9 cellular contexts compared by ENCODE assay signal in the genomic region with DNA sequence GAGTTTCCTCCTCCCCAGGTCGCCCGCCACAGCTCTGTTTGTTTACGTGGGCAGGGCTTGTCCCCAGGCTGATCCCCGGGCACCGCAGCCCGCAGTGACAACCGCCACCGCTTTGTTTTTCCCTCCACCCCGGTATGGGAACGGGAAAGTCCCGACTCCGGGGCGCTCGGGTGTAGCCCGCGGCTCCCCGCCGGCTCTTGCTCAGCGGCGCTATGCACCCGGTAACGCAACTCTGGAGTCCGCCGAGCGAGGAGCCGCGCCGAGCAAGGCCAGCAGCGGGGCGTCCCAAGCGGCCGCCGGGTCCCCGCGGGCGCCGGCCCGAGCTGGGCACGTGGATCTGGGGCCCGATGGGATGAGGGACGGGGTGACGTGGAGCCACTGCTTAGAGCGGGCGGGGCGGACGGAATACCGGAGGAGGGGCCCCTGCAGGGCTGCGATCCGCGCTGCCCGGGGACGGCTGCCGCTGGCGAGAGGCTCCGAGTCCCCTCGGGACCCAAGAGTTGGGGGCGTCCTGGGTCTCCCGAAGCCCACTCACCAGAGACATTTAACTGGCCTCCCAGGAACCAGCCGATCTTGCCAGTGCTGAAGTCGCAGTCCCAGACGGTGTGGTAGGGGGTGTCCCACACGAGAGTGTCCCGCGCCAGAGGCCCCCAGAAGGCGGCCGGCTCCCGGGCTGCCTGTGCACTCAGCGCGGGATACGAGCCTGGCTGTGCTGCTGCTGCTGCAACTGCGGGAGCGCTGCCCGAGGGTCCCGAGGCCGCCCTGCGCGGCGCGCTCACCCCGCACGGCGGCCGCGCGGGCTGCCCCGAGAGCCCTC. TPM values are rescaled to one million over a fixed set of nuclear protein-coding genes. Genes with fewer than 3 reads are reported as not detected.
A peak's percentile ranks its signal among the peaks of the same experiment; 100 is the strongest.
DNase-seq lines count a peak whose midpoint lies in the region; ATAC-seq and TF ChIP-seq lines count a peak whose summit lies in the region.
"Had no signal": no experiment of that assay in that cellular context is flagged by ENCODE, and none has a peak within 500 bp of the region (broad histone marks: within the 10 kb centered on the region; RNA-seq: fewer than 3 reads in every experiment).

No MANE protein-coding gene starts in this region.

- no peak for TF ChIP-seq RAD21 in neural cell (conservative IDR thresholded peaks at IDR 0.05)

- no peak overlapping the region for H3K27ac Mint-ChIP-seq in activated T-cell treated with anti-CD3 and anti-CD28 coated beads, Interleukin-2, amount 50 U/mL, for 72 hours

- TF ChIP-seq CTCF in OCI-LY3 (IDR thresholded peaks at IDR 0.05; ENCODE audit: low read depth, low read length) (no peak), fibroblast of lung (conservative IDR thresholded peaks at IDR 0.05 in 1 of 2, IDR thresholded peaks at IDR 0.05 in 1 of 2; ENCODE audit: low read depth in 1 of 2, low read length in 2 of 2) (no peak), neural cell (IDR thresholded peaks at IDR 0.05; ENCODE audit: poor library complexity, severe bottlenecking) (no peak), stomach (IDR thresholded peaks at IDR 0.05) (peak in 2 of 7 experiments; percentile 7 to 11)

- H3K4me3 ChIP-seq in OCI-LY3 (ENCODE audit: low read length), result peak overlapping the region; percentile 84
- peak overlapping the region; percentile 52 to 62 (median 54) for H3K4me3 ChIP-seq in fibroblast of lung (replicated peaks in 1 of 4; ENCODE audit: control extremely low read depth in 1 of 4, insufficient read depth in 1 of 4, low read depth in 3 of 4, low read length in 4 of 4)
- peak overlapping the region; percentile 68 for H3K4me3 ChIP-seq in neural cell (ENCODE audit: low read length)
- peak overlapping the region; percentile 58 to 81 (median 76) for H3K4me3 ChIP-seq in stomach
- H3K4me3 ChIP-seq: K562 had no signal

- H3K4me1 ChIP-seq in OCI-LY3 (ENCODE audit: low read length), result peaks cover 38% of the 10 kb centered on the region
- H3K4me1 ChIP-seq in fibroblast of lung (ENCODE audit: control insufficient read depth, extremely low read depth, insufficient read depth, low read length), result peaks cover 11% of the 10 kb centered on the region
- peaks cover 59 to 81% (median 72%) of the 10 kb centered on the region in 4 donors for H3K4me1 ChIP-seq in stomach

- peak overlapping the region; percentile 61 for H2AFZ ChIP-seq in OCI-LY3 (ENCODE audit: low read depth, low read length)
- H2AFZ ChIP-seq in fibroblast of lung (ENCODE audit: low read length), result peak overlapping the region; percentile 73
- H2AFZ ChIP-seq in neural cell (ENCODE audit: low read depth, low read length), result no peak overlapping the region

- H3K9me3 ChIP-seq in OCI-LY3 (ENCODE audit: insufficient read depth, low read length) (no peaks in the 10 kb centered on the region), fibroblast of lung (ENCODE audit: control insufficient read depth, insufficient read depth, low read depth, low read length) (no peaks in the 10 kb centered on the region), neural cell (ENCODE audit: low read length) (no peaks in the 10 kb centered on the region), stomach (no peaks in the 10 kb centered on the region)

- H3K79me2 ChIP-seq in OCI-LY3 (ENCODE audit: low read length), result peaks cover 17% of the 10 kb centered on the region
- H3K79me2 ChIP-seq in fibroblast of lung (ENCODE audit: control insufficient read depth, insufficient read depth, low read length), result no peaks in the 10 kb centered on the region
- H3K79me2 ChIP-seq in neural cell (replicated peaks; ENCODE audit: insufficient read depth, low read length), result no peaks in the 10 kb centered on the region

- H3K9ac ChIP-seq in OCI-LY3 (ENCODE audit: low read length), result peak overlapping the region; percentile 84
- H3K9ac ChIP-seq in fibroblast of lung (ENCODE audit: insufficient read depth, low read length), result peak overlapping the region; percentile 34
- peak overlapping the region; percentile 40 for H3K9ac ChIP-seq in neural cell (ENCODE audit: low read length)

- H4K20me1 ChIP-seq in OCI-LY3 (ENCODE audit: insufficient read depth, low read length) (peaks cover 23% of the 10 kb centered on the region; the same call in 1 of the 2 replicates), fibroblast of lung (ENCODE audit: control insufficient read depth, extremely low read depth, insufficient read depth, low read length) (no peaks in the 10 kb centered on the region), neural cell (ENCODE audit: insufficient read depth) (no peaks in the 10 kb centered on the region)

- peak overlapping the region; percentile 89 for H3K4me2 ChIP-seq in OCI-LY3 (ENCODE audit: low read length)
- H3K4me2 ChIP-seq in fibroblast of lung (ENCODE audit: extremely low read depth, insufficient read depth, low read length), result peak overlapping the region; percentile 87
- peak overlapping the region; percentile 68 for H3K4me2 ChIP-seq in neural cell (ENCODE audit: low read length)

- ATAC-seq in GM18870 (IDR thresholded peaks at IDR 0.05; ENCODE audit: unreplicated experiment) (peak; percentile 23), HG03108 (IDR thresholded peaks at IDR 0.05; ENCODE audit: unreplicated experiment) (peak; percentile 20)
- ATAC-seq in activated T-cell treated with anti-CD3 and anti-CD28 coated beads, Interleukin-2, amount 50 U/mL, for 72 hours (replicated peaks in 1 of 2), result peak; percentile 64 to 71
- ATAC-seq: K562 had no signal

- no peaks in the 10 kb centered on the region for H3K9me2 ChIP-seq in neural cell (ENCODE audit: insufficient read depth, low read length)

- peak in 1 of 4 donors; percentile 31 for TF ChIP-seq POLR2A in stomach (IDR thresholded peaks at IDR 0.05)

- H3F3A ChIP-seq in neural cell (ENCODE audit: insufficient read depth, low read length, poor library complexity, severe bottlenecking), result no peaks in the 10 kb centered on the region

- H3K36me3 Mint-ChIP-seq in activated T-cell treated with anti-CD3 and anti-CD28 coated beads, Interleukin-2, amount 50 U/mL, for 72 hours (ENCODE audit: insufficient read depth in 2 of 2), result peaks cover 0 to 1% of the 10 kb centered on the region in 2 donors

- DNase-seq in AG08396 (ENCODE audit: low spot score) (peak; percentile 69), fibroblast of lung (ENCODE audit: low read depth in 2 of 2) (peak; percentile 26 to 31), stomach (peak; percentile 86)
- DNase-seq in activated T-cell treated with anti-CD3 and anti-CD28 coated beads, Interleukin-2, amount 50 U/mL, for 72 hours, result peak; percentile 83 to 87

- no peak for TF ChIP-seq EP300 in neural cell (conservative IDR thresholded peaks at IDR 0.05; ENCODE audit: poor library complexity, severe bottlenecking)
- peak; percentile 3 for TF ChIP-seq EP300 in stomach (IDR thresholded peaks at IDR 0.05)

- H3K27me3 ChIP-seq in OCI-LY3 (ENCODE audit: low read depth, low read length) (peaks cover 48% of the 10 kb centered on the region), fibroblast of lung (ENCODE audit: control insufficient read depth, insufficient read depth, low read length) (peaks cover 27% of the 10 kb centered on the region), neural cell (ENCODE audit: insufficient read depth, low read depth, low read length) (peaks cover 68% of the 10 kb centered on the region), stomach (no peaks in the 10 kb centered on the region)

- peaks cover 64% of the 10 kb centered on the region for H3K4me1 Mint-ChIP-seq in activated T-cell treated with anti-CD3 and anti-CD28 coated beads, Interleukin-2, amount 50 U/mL, for 72 hours (ENCODE audit: low read depth)

- H3K27me3 Mint-ChIP-seq in activated T-cell treated with anti-CD3 and anti-CD28 coated beads, Interleukin-2, amount 50 U/mL, for 72 hours (ENCODE audit: low read depth), result peaks cover 8% of the 10 kb centered on the region

- intact Hi-C loops in stomach (cut with DNase I; ENCODE audit: low total_unique reads), result no loop called here

- H3K36me3 ChIP-seq in OCI-LY3 (replicated peaks; ENCODE audit: low read depth, low read length), result peaks cover under 1% of the 10 kb centered on the region
- no peaks in the 10 kb centered on the region for H3K36me3 ChIP-seq in fibroblast of lung (ENCODE audit: control insufficient read depth, insufficient read depth, low read length)
- no peaks in the 10 kb centered on the region for H3K36me3 ChIP-seq in neural cell (ENCODE audit: insufficient read depth, low read length)
- H3K36me3 ChIP-seq in stomach, result no peaks in the 10 kb centered on the region

- H3K27ac ChIP-seq in OCI-LY3 (ENCODE audit: low read length) (peak overlapping the region; percentile 33), fibroblast of lung (ENCODE audit: insufficient read depth, low read length) (no peak overlapping the region), neural cell (ENCODE audit: low read length) (no peak overlapping the region), stomach (peak overlapping the region; percentile 94 to 98 (median 95))

- no peaks in the 10 kb centered on the region for H3K9me3 Mint-ChIP-seq in activated T-cell treated with anti-CD3 and anti-CD28 coated beads, Interleukin-2, amount 50 U/mL, for 72 hours

- WGBS in stomach, 5 donors, result 0 to 1% (median 0%) methylated on average over 41 to 86 of the region's 86 CpGs

- H3K4me3 Mint-ChIP-seq in activated T-cell treated with anti-CD3 and anti-CD28 coated beads, Interleukin-2, amount 50 U/mL, for 72 hours, result peak overlapping the region; percentile 83 to 85

TF ChIP-seq in neural cell, 6 proteins besides CTCF, POLR2A, EP300 and RAD21 (continues in another document):
- TF ChIP-seq TAF1 (IDR thresholded peaks at IDR 0.05; ENCODE audit: low read depth) (no peak), EZH2 (IDR thresholded peaks at IDR 0.05; ENCODE audit: borderline replicate concordance, insufficient read depth, low read length, poor library complexity, severe bottlenecking) (no peak)

RNA-seq across cellular contexts. Expression of gene ACSS1, which starts 0.5 kb away (rescaled TPM):
- 10 to 100 TPM; 18.2 to 23.8 TPM for total RNA-seq in activated T-cell treated with anti-CD3 and anti-CD28 coated beads, Interleukin-2, amount 50 U/mL, for 72 hours
- 1.3 and 3.9 TPM in 2 replicates for total RNA-seq in fibroblast of lung
- polyA plus RNA-seq in fibroblast of lung, result 0.53 and 3.4 TPM in 2 replicates
- 0.61 and 3.4 TPM in 2 replicates for polyA plus RNA-seq in fibroblast of lung (2012)
- polyA minus RNA-seq in fibroblast of lung (ENCODE audit: low replicate concordance), result 0.93 and 9.5 TPM in 2 replicates
- 0.14 TPM in 1 of 2 replicates, not detected in the other for polyA plus RNA-seq in neural cell
- polyA minus RNA-seq in neural cell, result not detected in 2 replicates
- total RNA-seq in stomach, result 100 to 1,000 TPM in 1 of 5 donors, 10 to 100 TPM in 3, 1 to 10 TPM in 1; 7.0 to 135 (median 35.6) TPM
- 10 to 100 TPM; 35.3 to 37.7 (median 35.9) TPM for polyA plus RNA-seq in stomach

RNA-seq across cellular contexts. Expression of gene VSX1, which starts 24.5 kb away (rescaled TPM):
- total RNA-seq in activated T-cell treated with anti-CD3 and anti-CD28 coated beads, Interleukin-2, amount 50 U/mL, for 72 hours, result under 1 TPM in 1 of 2 donors, not detected in 1; 0.12 TPM
- total RNA-seq in fibroblast of lung (not detected in 2 replicates), stomach (not detected)
- polyA plus RNA-seq in fibroblast of lung (not detected in 2 replicates), neural cell (not detected in 2 replicates), stomach (under 1 TPM in 1 of 3 donors, not detected in 2; 0.05 TPM)
- polyA plus RNA-seq in fibroblast of lung (2012), result not detected in 2 replicates
- polyA minus RNA-seq in fibroblast of lung (ENCODE audit: low replicate concordance) (not detected in 2 replicates), neural cell (not detected in 2 replicates)
- total RNA-seq: K562 had no signal
- polyA plus RNA-seq: K562 had no signal

Comparison
In these comparisons a context has a peak if more than half of its experiments do, and no peak if none do; other contexts are left out.
1. DNase-seq: peak in every context shown above with its lines; median percentile 86 in stomach; 85 in activated T-cell treated with anti-CD3 and anti-CD28 coated beads, Interleukin-2, amount 50 U/mL, for 72 hours; 69 in AG08396; 28 in fibroblast of lung.
2. H3K27ac ChIP-seq: peak in OCI-LY3 (single experiment) and stomach (5 of 5); none in fibroblast of lung (single experiment) and neural cell (single experiment).
3. H3K9ac ChIP-seq: peak in every context shown above with its lines; median percentile 84 in OCI-LY3; 40 in neural cell; 34 in fibroblast of lung.
4. Peak in every context shown above with its lines, with median percentiles within 50 percentile points of each other: ATAC-seq, H3K4me2 ChIP-seq and H3K4me3 ChIP-seq.